In the genomic region with DNA sequence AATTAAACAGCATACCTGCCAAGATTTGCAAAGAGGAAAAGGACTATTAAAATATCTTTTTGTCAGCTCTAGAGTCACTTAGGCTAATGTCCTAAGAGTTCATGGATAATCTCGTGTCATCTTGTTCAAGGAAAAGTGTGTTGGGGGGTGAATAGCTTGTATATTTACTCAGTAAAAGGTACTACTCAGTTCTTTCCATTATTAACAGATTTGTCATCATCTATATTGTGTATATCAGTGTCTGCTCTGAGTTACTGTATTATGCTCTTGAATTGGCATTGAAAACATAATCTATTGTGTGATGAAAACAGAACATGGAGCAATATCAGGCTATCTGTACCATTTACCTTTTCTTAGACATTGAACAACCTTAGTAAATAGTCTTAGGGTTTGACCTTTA, we compare ENCODE assay signal across 14 cellular contexts. TPM values are rescaled to one million over a fixed set of nuclear protein-coding genes. Genes with fewer than 3 reads are reported as not detected.
DNase-seq lines count a peak whose midpoint lies in the region; ATAC-seq, FAIRE-seq and TF ChIP-seq lines count a peak whose summit lies in the region.
"Had no signal": no experiment of that assay in that cellular context is flagged by ENCODE, and none has a peak within 500 bp of the region (broad histone marks: within the 10 kb centered on the region; RNA-seq: fewer than 3 reads in every experiment).

No MANE protein-coding gene starts in this region.

- H3K36me3 ChIP-seq in HCT116 (ENCODE audit: control insufficient read depth in 1 of 2, insufficient read depth in 2 of 2, low read length in 2 of 2) (peaks cover 6 to 11% of the 10 kb centered on the region in 2 experiments; a peak in 3 of 4 replicates), fibroblast of lung (ENCODE audit: control insufficient read depth, insufficient read depth, low read length) (peaks cover 8% of the 10 kb centered on the region)

- no peaks in the 10 kb centered on the region for H3K27me3 ChIP-seq in HCT116 (ENCODE audit: insufficient read depth, low read length)
- H3K27me3 ChIP-seq in fibroblast of lung (ENCODE audit: control insufficient read depth, insufficient read depth, low read length): no peaks in the 10 kb centered on the region

- H3K9me2 ChIP-seq in HCT116 (ENCODE audit: insufficient read depth): no peaks in the 10 kb centered on the region

- peaks cover 18% of the 10 kb centered on the region for H3K4me1 Mint-ChIP-seq in activated CD8-positive, alpha-beta T cell treated with anti-CD3 and anti-CD28 coated beads for 36 hours (ENCODE audit: low read depth)

- H4K20me1 ChIP-seq in HCT116 (ENCODE audit: insufficient read depth): peaks cover 3% of the 10 kb centered on the region; the same call in 1 of the 2 replicates
- H4K20me1 ChIP-seq in fibroblast of lung (ENCODE audit: control insufficient read depth, extremely low read depth, insufficient read depth, low read length): no peaks in the 10 kb centered on the region

- RAD21 ChIA-PET in HCT116 (lab: Charles Lee; ENCODE audit: low non-redundant PET in 1 of 2, low total read pairs in 2 of 2, uncharacterized antibody in 2 of 2, unreplicated experiment in 2 of 2): interaction anchor here in 1 of 2 experiments (0.6 kb wide), 1 partner anchor 527 kb away, joined by 3 read pairs; no protein-coding TSS in a partner anchor

- H3K4me3 Mint-ChIP-seq in activated CD8-positive, alpha-beta T cell treated with anti-CD3 and anti-CD28 coated beads for 36 hours: no peak overlapping the region

- no peak overlapping the region for H3K27ac Mint-ChIP-seq in activated CD8-positive, alpha-beta T cell treated with anti-CD3 and anti-CD28 coated beads for 36 hours

- ATAC-seq in HCT116: no peak
- ATAC-seq in GM21447 (IDR thresholded peaks at IDR 0.05; ENCODE audit: unreplicated experiment): no peak
- no peak for ATAC-seq in activated CD8-positive, alpha-beta T cell treated with anti-CD3 and anti-CD28 coated beads for 36 hours
- ATAC-seq: GM12878 had no signal

- no peak for TF ChIP-seq RAD21 in HCT116 (IDR thresholded peaks at IDR 0.05; ENCODE audit: low read depth)

- H3K4me3 ChIP-seq in HCT116 (replicated peaks in 1 of 2; ENCODE audit: low read depth in 1 of 2, low read length in 2 of 2) (no peak overlapping the region), fibroblast of lung (replicated peaks in 1 of 4; ENCODE audit: control extremely low read depth in 1 of 4, insufficient read depth in 1 of 4, low read depth in 3 of 4, low read length in 4 of 4) (no peak overlapping the region)
- H3K4me3 ChIP-seq: GM12878 had no signal

- no peak overlapping the region for H3K27ac ChIP-seq in HCT116 (ENCODE audit: low read depth, low read length)
- peak overlapping the region; percentile 40 for H3K27ac ChIP-seq in fibroblast of lung (ENCODE audit: insufficient read depth, low read length)
- H3K27ac ChIP-seq: C4-2B had no signal

- POLR2A ChIA-PET in HCT116 (lab: Charles Lee): no interaction called here
- POLR2A ChIA-PET in activated CD8-positive, alpha-beta T cell treated with anti-CD3 and anti-CD28 coated beads for 36 hours (lab: Charles Lee): no interaction called here

- H3K36me3 Mint-ChIP-seq in activated CD8-positive, alpha-beta T cell treated with anti-CD3 and anti-CD28 coated beads for 36 hours (ENCODE audit: low read depth): peaks cover 8% of the 10 kb centered on the region

- peaks cover 6 to 13% of the 10 kb centered on the region in 2 experiments for H3K4me1 ChIP-seq in HCT116 (ENCODE audit: control insufficient read depth in 1 of 2, insufficient read depth in 2 of 2, low read length in 2 of 2)
- peaks cover 8% of the 10 kb centered on the region for H3K4me1 ChIP-seq in fibroblast of lung (ENCODE audit: control insufficient read depth, extremely low read depth, insufficient read depth, low read length)

- no peak for DNase-seq in HCT116 (ENCODE audit: low read depth, low spot score)
- DNase-seq in RCC 7860 (ENCODE audit: low spot score): no peak
- DNase-seq in fibroblast of lung (ENCODE audit: low read depth in 2 of 2): no peak
- no peak for DNase-seq in HTR-8/SVneo (ENCODE audit: insufficient read length, low spot score)
- no peak for DNase-seq in Ammon's horn (ENCODE audit: low spot score)
- no peak for DNase-seq in activated CD8-positive, alpha-beta T cell treated with anti-CD3 and anti-CD28 coated beads for 36 hours
- DNase-seq: Caco-2, KG1, NCI-H1092 treated with DMSO at 0.1 percent for 48 hours, NCI-H1694, NCI-H345 had no signal

- H3K9ac ChIP-seq in HCT116 (ENCODE audit: low read length): no peak overlapping the region
- no peak overlapping the region for H3K9ac ChIP-seq in fibroblast of lung (ENCODE audit: insufficient read depth, low read length)

- BruUV-seq in HCT116 (replicated peaks; lab: Mats Ljungman, UMichigan): no TSS peak

- no peaks in the 10 kb centered on the region for H3K9me3 ChIP-seq in HCT116 (ENCODE audit: control insufficient read depth in 1 of 2, insufficient read depth in 1 of 2, low read depth in 1 of 2, low read length in 2 of 2)
- no peaks in the 10 kb centered on the region for H3K9me3 ChIP-seq in fibroblast of lung (ENCODE audit: control insufficient read depth, insufficient read depth, low read depth, low read length)
- H3K9me3 ChIP-seq: Caco-2 had no signal

- TF ChIP-seq POLR2A in HCT116 (IDR thresholded peaks at IDR 0.05; ENCODE audit: borderline replicate concordance, extremely low read depth, insufficient read depth, insufficient read length): no peak

- CTCF ChIA-PET in HCT116 (lab: Charles Lee): no interaction called here
- CTCF ChIA-PET in activated CD8-positive, alpha-beta T cell treated with anti-CD3 and anti-CD28 coated beads for 36 hours (lab: Charles Lee): no interaction called here

- intact Hi-C loops in HCT116 (cut with micrococcal nuclease): no loop called here
- intact Hi-C loops in activated CD8-positive, alpha-beta T cell treated with anti-CD3 and anti-CD28 coated beads for 36 hours (cut with micrococcal nuclease): no loop called here

- H3K27me3 Mint-ChIP-seq in activated CD8-positive, alpha-beta T cell treated with anti-CD3 and anti-CD28 coated beads for 36 hours: no peaks in the 10 kb centered on the region

- H2AFZ ChIP-seq in HCT116 (ENCODE audit: low read depth, low read length, poor library complexity, severe bottlenecking) (no peak overlapping the region), fibroblast of lung (ENCODE audit: low read length) (no peak overlapping the region)

- TF ChIP-seq CTCF in HCT116 (IDR thresholded peaks at IDR 0.05 in 2 of 3, conservative IDR thresholded peaks at IDR 0.05 in 1 of 3; ENCODE audit: borderline replicate concordance in 1 of 3, insufficient read depth in 1 of 3, low read depth in 2 of 3, low read length in 2 of 3): no peak
- TF ChIP-seq CTCF in fibroblast of lung (conservative IDR thresholded peaks at IDR 0.05 in 1 of 2, IDR thresholded peaks at IDR 0.05 in 1 of 2; ENCODE audit: low read depth in 1 of 2, low read length in 2 of 2): no peak
- no peak for TF ChIP-seq CTCF in activated CD8-positive, alpha-beta T cell treated with anti-CD3 and anti-CD28 coated beads for 36 hours (IDR thresholded peaks at IDR 0.05)

- H3K79me2 ChIP-seq in HCT116 (ENCODE audit: insufficient read depth, low read length) (peaks cover 29% of the 10 kb centered on the region), fibroblast of lung (ENCODE audit: control insufficient read depth, insufficient read depth, low read length) (peaks cover 1% of the 10 kb centered on the region)

- H3K4me2 ChIP-seq in HCT116 (ENCODE audit: low read length): peak overlapping the region; percentile 6; the same call in 1 of the 2 replicates
- H3K4me2 ChIP-seq in fibroblast of lung (ENCODE audit: extremely low read depth, insufficient read depth, low read length): peak overlapping the region; percentile 54

- FAIRE-seq in RCC 7860 (lab: Jason Lieb, UNC) (peak; percentile 40), HTR-8/SVneo (lab: Jason Lieb, UNC) (no peak)
- FAIRE-seq: GM12878 had no signal

- no peaks in the 10 kb centered on the region for H3K9me3 Mint-ChIP-seq in activated CD8-positive, alpha-beta T cell treated with anti-CD3 and anti-CD28 coated beads for 36 hours

TF ChIP-seq in HCT116, 20 proteins besides CTCF, POLR2A, EP300 and RAD21 (continues in another document):
- TF ChIP-seq SRF (IDR thresholded peaks at IDR 0.05; ENCODE audit: low read depth): no peak
- TF ChIP-seq SP1 (IDR thresholded peaks at IDR 0.05; ENCODE audit: low read depth): no peak; the same call in 1 of the 2 replicates
- TF ChIP-seq CBX3 (IDR thresholded peaks at IDR 0.05; ENCODE audit: low read depth): no peak
- TF ChIP-seq EZH2phosphoT487 (IDR thresholded peaks at IDR 0.05; ENCODE audit: borderline replicate concordance): no peak
- TF ChIP-seq, protein P1, sequence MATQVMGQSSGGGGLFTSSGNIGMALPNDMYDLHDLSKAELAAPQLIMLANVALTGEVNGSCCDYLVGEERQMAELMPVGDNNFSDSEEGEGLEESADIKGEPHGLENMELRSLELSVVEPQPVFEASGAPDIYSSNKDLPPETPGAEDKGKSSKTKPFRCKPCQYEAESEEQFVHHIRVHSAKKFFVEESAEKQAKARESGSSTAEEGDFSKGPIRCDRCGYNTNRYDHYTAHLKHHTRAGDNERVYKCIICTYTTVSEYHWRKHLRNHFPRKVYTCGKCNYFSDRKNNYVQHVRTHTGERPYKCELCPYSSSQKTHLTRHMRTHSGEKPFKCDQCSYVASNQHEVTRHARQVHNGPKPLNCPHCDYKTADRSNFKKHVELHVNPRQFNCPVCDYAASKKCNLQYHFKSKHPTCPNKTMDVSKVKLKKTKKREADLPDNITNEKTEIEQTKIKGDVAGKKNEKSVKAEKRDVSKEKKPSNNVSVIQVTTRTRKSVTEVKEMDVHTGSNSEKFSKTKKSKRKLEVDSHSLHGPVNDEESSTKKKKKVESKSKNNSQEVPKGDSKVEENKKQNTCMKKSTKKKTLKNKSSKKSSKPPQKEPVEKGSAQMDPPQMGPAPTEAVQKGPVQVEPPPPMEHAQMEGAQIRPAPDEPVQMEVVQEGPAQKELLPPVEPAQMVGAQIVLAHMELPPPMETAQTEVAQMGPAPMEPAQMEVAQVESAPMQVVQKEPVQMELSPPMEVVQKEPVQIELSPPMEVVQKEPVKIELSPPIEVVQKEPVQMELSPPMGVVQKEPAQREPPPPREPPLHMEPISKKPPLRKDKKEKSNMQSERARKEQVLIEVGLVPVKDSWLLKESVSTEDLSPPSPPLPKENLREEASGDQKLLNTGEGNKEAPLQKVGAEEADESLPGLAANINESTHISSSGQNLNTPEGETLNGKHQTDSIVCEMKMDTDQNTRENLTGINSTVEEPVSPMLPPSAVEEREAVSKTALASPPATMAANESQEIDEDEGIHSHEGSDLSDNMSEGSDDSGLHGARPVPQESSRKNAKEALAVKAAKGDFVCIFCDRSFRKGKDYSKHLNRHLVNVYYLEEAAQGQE (IDR thresholded peaks at IDR 0.05; ENCODE audit: low read depth): no peak

RNA-seq across cellular contexts. Expression of gene SMG7, which starts 41.9 kb away (rescaled TPM):
- 54.1 TPM for total RNA-seq in HCT116 (2021; ENCODE audit: unreplicated experiment)
- polyA plus RNA-seq in HCT116 (2012): 18.1 and 21.8 TPM in 2 replicates
- total RNA-seq in fibroblast of lung: 16.2 and 23.1 TPM in 2 replicates
- 30.7 and 31.0 TPM in 2 replicates for polyA plus RNA-seq in fibroblast of lung
- polyA plus RNA-seq in fibroblast of lung (2012): 18.8 and 19.4 TPM in 2 replicates
- polyA minus RNA-seq in fibroblast of lung (ENCODE audit: low replicate concordance): 24.7 and 35.3 TPM in 2 replicates
- total RNA-seq in activated CD8-positive, alpha-beta T cell treated with anti-CD3 and anti-CD28 coated beads for 36 hours: 10 to 100 TPM; 59.2 to 59.5 TPM
